Comparison of ENCODE assay signal across 8 cellular contexts in genomic region chr1:33792216-33792615, GRCh38.
"Had no signal": no experiment of that assay in that cellular context is flagged by ENCODE, and none has a peak within 500 bp of the region (broad histone marks: within the 10 kb centered on the region; RNA-seq: fewer than 3 reads in every experiment).

No MANE protein-coding gene starts in this region.

- H3K27ac ChIP-seq: HL-60 had no signal

- H3K27ac Mint-ChIP-seq: GM23338, H9, HFFc6, IgD-negative memory B cell had no signal

- H2AFZ ChIP-seq: GM23338 had no signal

- H3K4me3 Mint-ChIP-seq: GM23338, H9, HFFc6 had no signal

- H3K36me3 Mint-ChIP-seq: IgD-negative memory B cell had no signal

- H3K4me2 ChIP-seq: GM23338 had no signal

- ATAC-seq: GM23338, HepG2 had no signal

- H3K4me3 ChIP-seq: GM23338 had no signal

- H3K4me1 Mint-ChIP-seq: H9, IgD-negative memory B cell had no signal

- DNase-seq: H9, HCEC 1CT, HFFc6, KBM-7 had no signal
